ENCODE assay signal across 21 cellular contexts in the genomic region with DNA sequence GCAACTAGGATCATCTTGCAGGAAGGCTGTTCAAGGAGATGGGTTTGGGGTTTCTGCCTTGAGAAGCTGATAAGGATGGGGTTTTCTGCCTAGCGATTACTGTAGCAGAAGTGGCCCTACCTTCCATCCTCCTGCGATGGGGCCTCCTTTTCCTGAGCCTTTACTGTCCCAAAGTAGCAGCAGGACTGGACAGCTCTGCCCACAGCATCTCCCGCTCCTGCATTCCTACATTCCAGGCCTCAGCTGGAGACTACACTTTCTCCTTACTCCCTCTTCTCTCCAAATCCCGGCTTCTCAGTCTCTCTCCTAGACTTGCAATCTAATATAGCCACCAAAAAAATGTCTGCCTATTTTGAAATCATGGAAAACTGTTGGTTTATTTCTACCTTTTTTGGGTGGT.
DNase-seq lines count a peak whose midpoint lies in the region; ATAC-seq, FAIRE-seq and TF ChIP-seq lines count a peak whose summit lies in the region.
"Had no signal": no experiment of that assay in that cellular context is flagged by ENCODE, and none has a peak within 500 bp of the region (broad histone marks: within the 10 kb centered on the region; RNA-seq: fewer than 3 reads in every experiment).

No MANE protein-coding gene starts in this region.

- no peak overlapping the region for H4K8ac ChIP-seq in H1 (ENCODE audit: extremely low read depth, insufficient read depth, low read length)

- DNase-seq in ELF-1 (ENCODE audit: low read depth, low spot score) (peak; percentile 8), H1 (ENCODE audit: low read depth in 1 of 2, low spot score in 2 of 2) (no peak), iPS DF 19.7 (ENCODE audit: low read depth, low spot score) (peak; percentile 3), nephron progenitor cell (peak; percentile 2), breast epithelium (ENCODE audit: low spot score in 2 of 2) (no peak), UCSD-AML1 (lab: John Stamatoyannopoulos, UW; ENCODE audit: unreplicated experiment) (no peak)
- DNase-seq: AML-193; Caco-2; CD4-positive, alpha-beta T cell; GDM1; H9 had no signal

- H3K36me3 Mint-ChIP-seq in nephron progenitor cell (ENCODE audit: low read depth), result no peaks in the 10 kb centered on the region
- H3K36me3 Mint-ChIP-seq: IgD-negative memory B cell had no signal

- H3K4me1 ChIP-seq in H1 (replicated peaks in 1 of 4; ENCODE audit: control insufficient read depth in 3 of 4, insufficient read depth in 4 of 4, low read length in 3 of 4) (no peaks in the 10 kb centered on the region), breast epithelium (no peaks in the 10 kb centered on the region)
- H3K4me1 ChIP-seq: A549, Caco-2 had no signal

- no peak overlapping the region for H3K4me2 ChIP-seq in H1 (ENCODE audit: insufficient read depth in 1 of 2, low read depth in 2 of 2, low read length in 2 of 2)
- H3K4me2 ChIP-seq: A549 had no signal

- no peak overlapping the region for H3K4me3 Mint-ChIP-seq in nephron progenitor cell
- H3K4me3 Mint-ChIP-seq: CD4-positive, alpha-beta T cell; H9; IgD-negative memory B cell had no signal

- no peaks in the 10 kb centered on the region for H3K36me3 ChIP-seq in H1 (ENCODE audit: control insufficient read depth in 2 of 4, insufficient read depth in 4 of 4, low read length in 3 of 4)
- no peaks in the 10 kb centered on the region for H3K36me3 ChIP-seq in breast epithelium

- H3K9me3 ChIP-seq in H1 (ENCODE audit: insufficient read depth in 2 of 2, low read depth in 1 of 2, low read length in 1 of 2), result no peaks in the 10 kb centered on the region
- no peaks in the 10 kb centered on the region for H3K9me3 ChIP-seq in breast epithelium
- H3K9me3 ChIP-seq: A549, Caco-2 had no signal

- 0 out of 2 replicates have a peak overlapping the region, but pooled peaks have one; percentile 6 for H2AFZ ChIP-seq in H1 (ENCODE audit: low read length)

- no peak overlapping the region for H3K18ac ChIP-seq in H1 (ENCODE audit: extremely low read depth, low read length)

- no peak for FAIRE-seq in H1 (lab: Jason Lieb, UNC)
- FAIRE-seq: A549, D721Med, GM12892, GM18507, HepG2 had no signal

- no peak overlapping the region for H3K23ac ChIP-seq in H1 (ENCODE audit: insufficient read length)

- H3K27me3 Mint-ChIP-seq in nephron progenitor cell (ENCODE audit: low read depth, poor library complexity), result peaks cover 10% of the 10 kb centered on the region

- no peak overlapping the region for H3K4ac ChIP-seq in H1 (replicated peaks; ENCODE audit: insufficient read length, low read depth, low read length)

- H4K91ac ChIP-seq in H1 (replicated peaks; ENCODE audit: insufficient read length, low read length), result no peak overlapping the region

- H4K20me1 ChIP-seq in H1 (replicated peaks in 1 of 2; ENCODE audit: control insufficient read depth in 1 of 2, insufficient read depth in 2 of 2, low read length in 2 of 2), result no peaks in the 10 kb centered on the region

- no peaks in the 10 kb centered on the region for H3K9me3 Mint-ChIP-seq in nephron progenitor cell
- H3K9me3 Mint-ChIP-seq: H9 had no signal

- no peak overlapping the region for H2BK15ac ChIP-seq in H1 (ENCODE audit: low read length)

- no peak overlapping the region for H3K14ac ChIP-seq in H1 (ENCODE audit: insufficient read length)

- H2BK5ac ChIP-seq in H1 (ENCODE audit: low read depth, low read length), result no peak overlapping the region

- no peak overlapping the region for H2BK20ac ChIP-seq in H1 (ENCODE audit: low read length)

- H3K4me3 ChIP-seq in H1 (ENCODE audit: extremely low read depth in 1 of 4, insufficient read depth in 2 of 4, low read depth in 3 of 4, low read length in 4 of 4) (no peak overlapping the region), breast epithelium (no peak overlapping the region)
- H3K4me3 ChIP-seq: A549 had no signal

- 81% methylated on average over 4 of the region's 4 CpGs; no CpG with 5 or more reads in 1 of the 2 experiments for WGBS in H1 (ENCODE audit: extremely low coverage in 1 of 2, insufficient coverage in 1 of 2, insufficient read length in 1 of 2, insufficient replicate concordance in 2 of 2, low coverage in 1 of 2, low lambda C conversion rate in 2 of 2, missing lambda C conversion rate in 1 of 2), 2 experiments

- H3K56ac ChIP-seq in H1 (replicated peaks; ENCODE audit: insufficient read length, low read depth, low read length), result no peak overlapping the region

- H3K27ac ChIP-seq in H1 (ENCODE audit: low read depth, low read length), result no peak overlapping the region
- H3K27ac ChIP-seq in breast epithelium, result no peak overlapping the region
- H3K27ac ChIP-seq: 22Rv1, A549, C4-2B had no signal

- no peaks in the 10 kb centered on the region for H3K23me2 ChIP-seq in H1 (ENCODE audit: low read depth, low read length)

- H3K27me3 ChIP-seq in H1 (replicated peaks in 1 of 4; ENCODE audit: control insufficient read depth in 3 of 4, extremely low read depth in 1 of 4, insufficient read depth in 3 of 4, low read length in 3 of 4) (no peaks in the 10 kb centered on the region), breast epithelium (peaks cover 0 to 9% of the 10 kb centered on the region in 2 donors)

- TF ChIP-seq RAD21 in H1 (IDR thresholded peaks at IDR 0.05 in 1 of 2, conservative IDR thresholded peaks at IDR 0.05 in 1 of 2; ENCODE audit: low read depth in 2 of 2, low read length in 2 of 2), result no peak

- no peak overlapping the region for H4K5ac ChIP-seq in H1 (ENCODE audit: insufficient read length, low read depth, low read length)

- H3K79me2 ChIP-seq in H1 (ENCODE audit: control insufficient read depth in 1 of 2, insufficient read depth in 2 of 2, low read length in 2 of 2), result no peaks in the 10 kb centered on the region

- no peaks in the 10 kb centered on the region for H3K4me1 Mint-ChIP-seq in nephron progenitor cell
- H3K4me1 Mint-ChIP-seq: H9, IgD-negative memory B cell had no signal

- no peak overlapping the region for H2BK120ac ChIP-seq in H1 (replicated peaks; ENCODE audit: low read depth, low read length)

- POLR2A ChIA-PET in H1 (lab: Charles Lee; ENCODE audit: partially characterized antibody), result interaction anchor here (0.7 kb wide), 1 partner anchor 12 kb away, joined by 3 read pairs; no protein-coding TSS in a partner anchor

- H2AK5ac ChIP-seq in H1 (ENCODE audit: low read depth, low read length), result no peak overlapping the region

- CTCF ChIA-PET in H1 (lab: Charles Lee; ENCODE audit: partially characterized antibody), result interaction anchor here (0.7 to 1.5 kb wide), 2 partner anchors 19 to 70 kb away, joined by 3 read pairs; no protein-coding TSS in a partner anchor

- H3K9ac ChIP-seq in H1 (replicated peaks in 1 of 4; ENCODE audit: extremely low read depth in 1 of 4, low read depth in 3 of 4, low read length in 3 of 4), result no peak overlapping the region

- intact Hi-C loops in breast epithelium (cut with DNase I; ENCODE audit: low total_unique reads), result loop anchor here (2.0 kb wide), 1 partner anchor 20 kb away; no protein-coding TSS in a partner anchor

- TF ChIP-seq EP300 in H1 (IDR thresholded peaks at IDR 0.05; ENCODE audit: borderline replicate concordance in 1 of 2, low read depth in 2 of 2, low read length in 2 of 2), result no peak

- ATAC-seq in esophagus mucosa (no peak), HG03432 (IDR thresholded peaks at IDR 0.05; ENCODE audit: unreplicated experiment) (no peak)
- ATAC-seq: A549, HepG2 had no signal

- TF ChIP-seq POLR2A in H1 (IDR thresholded peaks at IDR 0.05; ENCODE audit: control extremely low read depth in 1 of 2, low read depth in 2 of 2, low read length in 2 of 2), result no peak
- TF ChIP-seq POLR2A in breast epithelium (IDR thresholded peaks at IDR 0.05), result no peak

- TF ChIP-seq CTCF in H1 (IDR thresholded peaks at IDR 0.05; ENCODE audit: control extremely low read depth in 1 of 3, insufficient read depth in 1 of 3, low read depth in 1 of 3, low read length in 3 of 3), result no peak
- no peak for TF ChIP-seq CTCF in nephron progenitor cell (IDR thresholded peaks at IDR 0.05)
- no peak for TF ChIP-seq CTCF in breast epithelium (IDR thresholded peaks at IDR 0.05)

- H3K27ac Mint-ChIP-seq in nephron progenitor cell, result no peak overlapping the region
- H3K27ac Mint-ChIP-seq: CD4-positive, alpha-beta T cell; H9; IgD-negative memory B cell had no signal

- no peak overlapping the region for H2BK12ac ChIP-seq in H1 (ENCODE audit: low read depth, low read length)

- no peaks in the 10 kb centered on the region for H3K79me1 ChIP-seq in H1 (ENCODE audit: low read depth, low read length)

TF ChIP-seq in H1, 55 proteins besides CTCF, POLR2A, EP300 and RAD21:
- peak; percentile 91 for TF ChIP-seq TEAD4 (IDR thresholded peaks at IDR 0.05; ENCODE audit: low read depth, low read length)
- TF ChIP-seq TBP (IDR thresholded peaks at IDR 0.05; ENCODE audit: low read depth, low read length), result no peak
- TF ChIP-seq JUN (IDR thresholded peaks at IDR 0.05; ENCODE audit: low read depth, low read length), result no peak
- TF ChIP-seq SAP30 (IDR thresholded peaks at IDR 0.05; ENCODE audit: insufficient read depth, insufficient replicate concordance, low read length), result no peak
- TF ChIP-seq, protein P1, sequence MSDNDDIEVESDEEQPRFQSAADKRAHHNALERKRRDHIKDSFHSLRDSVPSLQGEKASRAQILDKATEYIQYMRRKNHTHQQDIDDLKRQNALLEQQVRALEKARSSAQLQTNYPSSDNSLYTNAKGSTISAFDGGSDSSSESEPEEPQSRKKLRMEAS (IDR thresholded peaks at IDR 0.05), result no peak

Comparison
In these comparisons a context has a peak if more than half of its experiments do, and no peak if none do; other contexts are left out.
1. DNase-seq: peak in ELF-1 (single experiment), iPS DF 19.7 (single experiment) and nephron progenitor cell (single experiment); none in H1 (0 of 2), breast epithelium (0 of 2) and UCSD-AML1 (single experiment).